In the genomic region with DNA sequence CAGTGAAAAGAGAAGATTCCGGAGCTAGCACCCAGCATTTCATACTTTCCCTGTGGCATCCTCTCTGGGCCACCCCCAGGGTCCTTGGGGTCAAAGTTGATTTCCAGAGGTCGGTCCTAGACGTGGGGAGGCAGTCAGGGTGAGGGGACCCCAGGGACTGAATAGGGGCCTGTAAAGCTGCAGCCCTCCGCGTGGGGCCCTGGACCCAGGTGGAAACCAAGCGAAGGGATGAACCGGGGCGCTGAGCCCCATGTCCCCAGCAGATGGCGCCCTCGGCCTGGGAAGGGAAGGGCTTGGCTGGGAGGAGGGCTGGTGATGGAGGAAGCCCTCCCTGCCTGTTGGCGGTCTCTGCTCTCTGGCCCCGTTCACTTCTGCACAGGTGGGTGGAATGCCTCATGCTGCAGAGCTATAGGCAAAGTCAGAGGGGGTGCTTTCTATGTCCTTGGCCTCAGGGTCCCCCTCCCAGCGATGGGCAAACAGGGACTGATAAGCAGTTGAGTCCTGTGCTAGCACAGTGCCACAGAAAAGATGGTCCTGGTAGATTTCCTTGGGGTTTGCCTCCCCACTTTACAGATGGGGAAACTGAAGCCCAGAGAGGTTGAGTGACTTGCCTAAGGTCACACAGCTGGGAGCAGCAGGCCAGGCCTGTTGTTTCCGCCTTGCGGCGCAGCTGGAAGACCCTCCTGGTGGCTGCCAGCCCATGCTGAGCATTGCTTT, we compare ENCODE assay signal across 8 cellular contexts.
DNase-seq lines count a peak whose midpoint lies in the region; ATAC-seq, FAIRE-seq and TF ChIP-seq lines count a peak whose summit lies in the region.

No MANE protein-coding gene starts in this region.

- no peaks in the 10 kb centered on the region for H3K36me3 ChIP-seq in thoracic aorta

- H3K27ac ChIP-seq in thoracic aorta: no peak overlapping the region

- ATAC-seq in thoracic aorta (ENCODE audit: insufficient number of reproducible peaks, low FRiP score, low read depth): peak; percentile 45

- DNase-seq in COLO829 (ENCODE audit: low spot score): peak; percentile 49
- peak; percentile 80 for DNase-seq in HPDE6-E6E7 (ENCODE audit: extremely low spot score)
- peak; percentile 8 for DNase-seq in RCC 7860 (ENCODE audit: low spot score)
- peak; percentile 28 for DNase-seq in activated T-helper 9 cell treated with anti-CD3 and anti-CD28 coated beads, Interleukin-2, amount 50 U/mL, for 16 hours (ENCODE audit: low read depth)
- peak; percentile 50 for DNase-seq in fibroblast of villous mesenchyme (ENCODE audit: low read depth)
- DNase-seq in occipital lobe (lab: John Stamatoyannopoulos, UW): peak; percentile 73
- no peak for DNase-seq in thoracic aorta (ENCODE audit: low spot score)
- no peak for DNase-seq in NCI-H187 treated with DMSO at 0.1 percent for 48 hours (lab: John Stamatoyannopoulos, UW)

- H3K4me1 ChIP-seq in thoracic aorta (ENCODE audit: control insufficient read depth in 1 of 2, low read depth in 2 of 2): no peaks in the 10 kb centered on the region

- H3K27me3 ChIP-seq in thoracic aorta (replicated peaks; ENCODE audit: insufficient read depth): no peaks in the 10 kb centered on the region

- H3K9me3 ChIP-seq in thoracic aorta: no peaks in the 10 kb centered on the region

- H3K4me3 ChIP-seq in fibroblast of villous mesenchyme (ENCODE audit: low read depth, low read length) (no peak overlapping the region), thoracic aorta (no peak overlapping the region)

- no peak for FAIRE-seq in RCC 7860 (lab: Jason Lieb, UNC)

- peak; percentile 92 for TF ChIP-seq CTCF in fibroblast of villous mesenchyme (IDR thresholded peaks at IDR 0.05; ENCODE audit: insufficient read depth, low read depth, low read length)
- peak; percentile 90 for TF ChIP-seq CTCF in thoracic aorta (IDR thresholded peaks at IDR 0.05)

Comparison
In these comparisons a context has a peak if more than half of its experiments do, and no peak if none do; other contexts are left out.
1. DNase-seq: peak in COLO829 (single experiment), HPDE6-E6E7 (single experiment), RCC 7860 (single experiment), activated T-helper 9 cell treated with anti-CD3 and anti-CD28 coated beads, Interleukin-2, amount 50 U/mL, for 16 hours (single experiment), fibroblast of villous mesenchyme (single experiment) and occipital lobe (single experiment); none in thoracic aorta (single experiment) and NCI-H187 treated with DMSO at 0.1 percent for 48 hours (single experiment).